Comparison of ENCODE assay signal across 12 cellular contexts in genomic region chr1:100438789-100439188, GRCh38.
DNase-seq lines count a peak whose midpoint lies in the region; ATAC-seq and TF ChIP-seq lines count a peak whose summit lies in the region.
"Had no signal": no experiment of that assay in that cellular context is flagged by ENCODE, and none has a peak within 500 bp of the region (broad histone marks: within the 10 kb centered on the region; RNA-seq: fewer than 3 reads in every experiment).

No MANE protein-coding gene starts in this region.

- peak overlapping the region; percentile 95 for H3K27ac ChIP-seq in CD4-positive, CD25-positive, alpha-beta regulatory T cell (ENCODE audit: insufficient read depth, low read length, poor library complexity, severe bottlenecking)
- H3K27ac ChIP-seq in DND-41 (ENCODE audit: low read length) = peak overlapping the region; percentile 75
- H3K27ac ChIP-seq: vagina had no signal

- TF ChIP-seq CTCF in DND-41 (IDR thresholded peaks at IDR 0.05; ENCODE audit: borderline replicate concordance, extremely low read depth, low read length, poor library complexity, severe bottlenecking) = no peak

- H3K27ac Mint-ChIP-seq in CD4-positive, CD25-positive, alpha-beta regulatory T cell = peak overlapping the region; percentile 88 to 94 (median 93)
- peak overlapping the region; percentile 42 for H3K27ac Mint-ChIP-seq in activated naive CD8-positive, alpha-beta T cell treated with anti-CD3 and anti-CD28 coated beads, Interleukin-2, amount 10 ng/mL, durations not matched to agents 7 days and 5 days
- peak overlapping the region; percentile 84 to 89 for H3K27ac Mint-ChIP-seq in natural killer cell treated with Interleukin-12 subunit alpha and Interleukin-12 subunit beta and Interleukin-15 and Interleukin-18, amount 100 ng/mL, for 72 hours

- POLR2A ChIA-PET in activated naive CD8-positive, alpha-beta T cell treated with anti-CD3 and anti-CD28 coated beads, Interleukin-2, amount 10 ng/mL, durations not matched to agents 7 days and 5 days (lab: Charles Lee) = interaction anchor here (0.7 kb wide), 1 partner anchor 86 kb away, joined by 5 read pairs; no protein-coding TSS in a partner anchor

- peaks cover 0 to 7% (median 1%) of the 10 kb centered on the region in 7 donors for H3K9me3 Mint-ChIP-seq in CD4-positive, CD25-positive, alpha-beta regulatory T cell
- H3K9me3 Mint-ChIP-seq in activated naive CD8-positive, alpha-beta T cell treated with anti-CD3 and anti-CD28 coated beads, Interleukin-2, amount 10 ng/mL, durations not matched to agents 7 days and 5 days = peaks cover 5% of the 10 kb centered on the region
- H3K9me3 Mint-ChIP-seq in natural killer cell treated with Interleukin-12 subunit alpha and Interleukin-12 subunit beta and Interleukin-15 and Interleukin-18, amount 100 ng/mL, for 72 hours = no peaks in the 10 kb centered on the region

- H3K4me3 ChIP-seq in CD4-positive, CD25-positive, alpha-beta regulatory T cell (ENCODE audit: low read depth, low read length) = peak overlapping the region; percentile 58
- H3K4me3 ChIP-seq in DND-41 (ENCODE audit: low read depth in 1 of 2, low read length in 2 of 2) = no peak overlapping the region
- H3K4me3 ChIP-seq: vagina had no signal

- H3K27me3 Mint-ChIP-seq in CD4-positive, CD25-positive, alpha-beta regulatory T cell = no peaks in the 10 kb centered on the region
- no peaks in the 10 kb centered on the region for H3K27me3 Mint-ChIP-seq in activated naive CD8-positive, alpha-beta T cell treated with anti-CD3 and anti-CD28 coated beads, Interleukin-2, amount 10 ng/mL, durations not matched to agents 7 days and 5 days
- no peaks in the 10 kb centered on the region for H3K27me3 Mint-ChIP-seq in natural killer cell treated with Interleukin-12 subunit alpha and Interleukin-12 subunit beta and Interleukin-15 and Interleukin-18, amount 100 ng/mL, for 72 hours

- peaks cover 27% of the 10 kb centered on the region for H3K36me3 Mint-ChIP-seq in CD4-positive, CD25-positive, alpha-beta regulatory T cell
- H3K36me3 Mint-ChIP-seq in activated naive CD8-positive, alpha-beta T cell treated with anti-CD3 and anti-CD28 coated beads, Interleukin-2, amount 10 ng/mL, durations not matched to agents 7 days and 5 days = peaks cover 25% of the 10 kb centered on the region
- H3K36me3 Mint-ChIP-seq in natural killer cell treated with Interleukin-12 subunit alpha and Interleukin-12 subunit beta and Interleukin-15 and Interleukin-18, amount 100 ng/mL, for 72 hours = peaks cover 11% of the 10 kb centered on the region

- H2AFZ ChIP-seq in DND-41 (ENCODE audit: low read depth, low read length) = no peak overlapping the region

- H3K4me2 ChIP-seq in DND-41 (ENCODE audit: insufficient read depth, low read length) = no peak overlapping the region

- H3K4me1 ChIP-seq in CD4-positive, CD25-positive, alpha-beta regulatory T cell (ENCODE audit: control insufficient read depth, insufficient read depth, low read length, poor library complexity, severe bottlenecking) = peaks cover 78% of the 10 kb centered on the region
- H3K4me1 ChIP-seq in DND-41 (ENCODE audit: insufficient read depth, low read length) = peaks cover 25% of the 10 kb centered on the region
- H3K4me1 ChIP-seq: vagina had no signal

- H3K4me3 Mint-ChIP-seq in CD4-positive, CD25-positive, alpha-beta regulatory T cell = peak overlapping the region in 3 of 4 donors; percentile 64 to 76 (median 71)
- H3K4me3 Mint-ChIP-seq in activated naive CD8-positive, alpha-beta T cell treated with anti-CD3 and anti-CD28 coated beads, Interleukin-2, amount 10 ng/mL, durations not matched to agents 7 days and 5 days = no peak overlapping the region
- H3K4me3 Mint-ChIP-seq in natural killer cell treated with Interleukin-12 subunit alpha and Interleukin-12 subunit beta and Interleukin-15 and Interleukin-18, amount 100 ng/mL, for 72 hours = no peak overlapping the region

- H3K9ac ChIP-seq in DND-41 (ENCODE audit: low read depth, low read length) = no peak overlapping the region

- H3K9me3 ChIP-seq in CD4-positive, CD25-positive, alpha-beta regulatory T cell (ENCODE audit: control insufficient read depth in 2 of 2, low read length in 2 of 2) = no peaks in the 10 kb centered on the region
- H3K9me3 ChIP-seq in DND-41 (ENCODE audit: insufficient read depth, low read length, severe bottlenecking) = no peaks in the 10 kb centered on the region
- H3K9me3 ChIP-seq: BE2C, vagina had no signal

- peaks cover 11% of the 10 kb centered on the region for H3K36me3 ChIP-seq in CD4-positive, CD25-positive, alpha-beta regulatory T cell (ENCODE audit: control insufficient read depth, insufficient read depth, low read length)
- H3K36me3 ChIP-seq in DND-41 (ENCODE audit: insufficient read depth, low read length) = no peaks in the 10 kb centered on the region
- H3K36me3 ChIP-seq: vagina had no signal

- no peaks in the 10 kb centered on the region for H3K79me2 ChIP-seq in DND-41 (ENCODE audit: insufficient read depth, low read length)

- no peak for ATAC-seq in CD4-positive, CD25-positive, alpha-beta regulatory T cell (ENCODE audit: low read depth in 2 of 2)
- ATAC-seq in DND-41 (ENCODE audit: insufficient read depth, low read depth) = no peak
- ATAC-seq in activated naive CD8-positive, alpha-beta T cell treated with anti-CD3 and anti-CD28 coated beads, Interleukin-2, amount 10 ng/mL, durations not matched to agents 7 days and 5 days (ENCODE audit: low read depth) = no peak
- ATAC-seq in natural killer cell treated with Interleukin-12 subunit alpha and Interleukin-12 subunit beta and Interleukin-15 and Interleukin-18, amount 100 ng/mL, for 72 hours = no peak
- ATAC-seq in GM21737 (IDR thresholded peaks at IDR 0.05; ENCODE audit: unreplicated experiment) = no peak
- ATAC-seq in HG03039 (IDR thresholded peaks at IDR 0.05; ENCODE audit: unreplicated experiment) = no peak

- H3K27me3 ChIP-seq in CD4-positive, CD25-positive, alpha-beta regulatory T cell (ENCODE audit: control insufficient read depth, insufficient read depth, low read length) = no peaks in the 10 kb centered on the region
- no peaks in the 10 kb centered on the region for H3K27me3 ChIP-seq in DND-41 (ENCODE audit: insufficient read depth, low read length, poor library complexity)
- H3K27me3 ChIP-seq: BE2C, vagina had no signal

- no peak for DNase-seq in CD4-positive, CD25-positive, alpha-beta regulatory T cell
- no peak for DNase-seq in DND-41
- DNase-seq in activated naive CD8-positive, alpha-beta T cell treated with anti-CD3 and anti-CD28 coated beads, Interleukin-2, amount 10 ng/mL, durations not matched to agents 7 days and 5 days = no peak
- no peak for DNase-seq in natural killer cell treated with Interleukin-12 subunit alpha and Interleukin-12 subunit beta and Interleukin-15 and Interleukin-18, amount 100 ng/mL, for 72 hours (ENCODE audit: low spot score)
- DNase-seq in KG1 (lab: John Stamatoyannopoulos, UW) = no peak
- DNase-seq: BE2C, mesenchymal stem cell, NCI-H1048, SHP77 treated with DMSO at 0.1 percent for 48 hours had no signal

- peaks cover 43 to 79% (median 58%) of the 10 kb centered on the region in 4 donors for H3K4me1 Mint-ChIP-seq in CD4-positive, CD25-positive, alpha-beta regulatory T cell
- peaks cover 40% of the 10 kb centered on the region for H3K4me1 Mint-ChIP-seq in activated naive CD8-positive, alpha-beta T cell treated with anti-CD3 and anti-CD28 coated beads, Interleukin-2, amount 10 ng/mL, durations not matched to agents 7 days and 5 days
- H3K4me1 Mint-ChIP-seq in natural killer cell treated with Interleukin-12 subunit alpha and Interleukin-12 subunit beta and Interleukin-15 and Interleukin-18, amount 100 ng/mL, for 72 hours (ENCODE audit: low read depth in 2 of 2) = peaks cover 30 to 48% of the 10 kb centered on the region in 2 donors

- no peaks in the 10 kb centered on the region for H4K20me1 ChIP-seq in DND-41 (ENCODE audit: insufficient read depth, low read length)

Comparison
In these comparisons a context has a peak if more than half of its experiments do, and no peak if none do; other contexts are left out.
1. H3K27ac Mint-ChIP-seq: peak in every context shown above with its lines; median percentile 93 in CD4-positive, CD25-positive, alpha-beta regulatory T cell; 86 in natural killer cell treated with Interleukin-12 subunit alpha and Interleukin-12 subunit beta and Interleukin-15 and Interleukin-18, amount 100 ng/mL, for 72 hours; 42 in activated naive CD8-positive, alpha-beta T cell treated with anti-CD3 and anti-CD28 coated beads, Interleukin-2, amount 10 ng/mL, durations not matched to agents 7 days and 5 days.
2. H3K4me3 Mint-ChIP-seq: peak in CD4-positive, CD25-positive, alpha-beta regulatory T cell (3 of 4); none in activated naive CD8-positive, alpha-beta T cell treated with anti-CD3 and anti-CD28 coated beads, Interleukin-2, amount 10 ng/mL, durations not matched to agents 7 days and 5 days (single experiment) and natural killer cell treated with Interleukin-12 subunit alpha and Interleukin-12 subunit beta and Interleukin-15 and Interleukin-18, amount 100 ng/mL, for 72 hours (single experiment).